In the genomic region with DNA sequence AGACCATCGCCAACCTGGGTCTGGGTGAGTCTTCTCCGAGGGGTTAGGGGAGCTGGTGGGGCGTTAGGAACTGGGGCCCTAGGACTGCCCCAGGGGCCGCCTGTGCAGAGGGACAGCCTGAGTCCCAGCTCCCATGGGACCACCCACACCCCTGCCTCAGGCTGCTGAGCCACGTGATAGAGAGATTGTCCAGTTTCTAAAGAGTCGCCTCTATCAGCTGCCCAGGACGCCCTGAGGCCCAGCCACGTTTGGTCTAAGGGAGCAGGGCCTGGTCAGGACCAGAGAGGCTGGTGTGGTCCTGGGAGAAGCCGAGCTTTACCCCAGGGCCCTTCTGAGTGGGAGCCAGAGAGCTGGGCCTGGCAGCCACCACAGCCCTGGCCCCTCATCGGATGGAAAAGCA, we compare ENCODE assay signal across 21 cellular contexts.
A peak's percentile ranks its signal among the peaks of the same experiment; 100 is the strongest.
DNase-seq lines count a peak whose midpoint lies in the region; FAIRE-seq and TF ChIP-seq lines count a peak whose summit lies in the region.
"Had no signal": no experiment of that assay in that cellular context is flagged by ENCODE, and none has a peak within 500 bp of the region (broad histone marks: within the 10 kb centered on the region; RNA-seq: fewer than 3 reads in every experiment).

No MANE protein-coding gene starts in this region.

- no peak for FAIRE-seq in H1 (lab: Jason Lieb, UNC)
- FAIRE-seq: A204.1, G401.6, GM12891, GM18507 had no signal

- H2BK120ac ChIP-seq in H1 (replicated peaks; ENCODE audit: low read depth, low read length): no peak overlapping the region
- no peak overlapping the region for H2BK120ac ChIP-seq in neuronal stem cell (ENCODE audit: low read depth, low read length)

- no peaks in the 10 kb centered on the region for H3K9me2 ChIP-seq in OCI-LY7 (ENCODE audit: insufficient read depth, low read length)

- H3K4me2 ChIP-seq in H1 (ENCODE audit: insufficient read depth in 1 of 2, low read depth in 2 of 2, low read length in 2 of 2) (no peak overlapping the region), neuronal stem cell (ENCODE audit: insufficient read depth, low read length, poor library complexity, severe bottlenecking) (no peak overlapping the region), OCI-LY7 (ENCODE audit: low read length) (no peak overlapping the region)
- H3K4me2 ChIP-seq: GM23338, KMS-11 had no signal

- no peak for TF ChIP-seq CTCF in GM13976 (IDR thresholded peaks at IDR 0.05; ENCODE audit: borderline replicate concordance, control extremely low read depth, extremely low read depth, insufficient read depth, missing control alignments)
- TF ChIP-seq CTCF in H1 (IDR thresholded peaks at IDR 0.05; ENCODE audit: control extremely low read depth in 1 of 3, insufficient read depth in 1 of 3, low read depth in 1 of 3, low read length in 3 of 3): no peak
- TF ChIP-seq CTCF in spleen (IDR thresholded peaks at IDR 0.05 in 8 of 11, conservative IDR thresholded peaks at IDR 0.05 in 3 of 11): no peak
- no peak for TF ChIP-seq CTCF in OCI-LY7 (conservative IDR thresholded peaks at IDR 0.05; ENCODE audit: low read length)

- no peak overlapping the region for H3K56ac ChIP-seq in H1 (replicated peaks; ENCODE audit: insufficient read length, low read depth, low read length)

- H3K23ac ChIP-seq in H1 (ENCODE audit: insufficient read length) (no peak overlapping the region), neuronal stem cell (ENCODE audit: low read depth, low read length, poor library complexity) (no peak overlapping the region)

- H3K23me2 ChIP-seq in H1 (ENCODE audit: low read depth, low read length): no peaks in the 10 kb centered on the region

- no peak overlapping the region for H4K5ac ChIP-seq in H1 (ENCODE audit: insufficient read length, low read depth, low read length)

- H2BK20ac ChIP-seq in H1 (ENCODE audit: low read length): no peak overlapping the region

- H2BK15ac ChIP-seq in H1 (ENCODE audit: low read length) (no peak overlapping the region), neuronal stem cell (ENCODE audit: low read length) (no peak overlapping the region)

- no TSS peak for BruUV-seq in OCI-LY7 (replicated peaks; lab: Mats Ljungman, UMichigan)

- no peak overlapping the region for H2BK12ac ChIP-seq in H1 (ENCODE audit: low read depth, low read length)
- no peak overlapping the region for H2BK12ac ChIP-seq in neuronal stem cell (ENCODE audit: low read length)

- no peak for TF ChIP-seq EP300 in H1 (IDR thresholded peaks at IDR 0.05; ENCODE audit: borderline replicate concordance in 1 of 2, low read depth in 2 of 2, low read length in 2 of 2)

- H3K79me1 ChIP-seq in H1 (ENCODE audit: low read depth, low read length): no peaks in the 10 kb centered on the region
- peaks cover 2% of the 10 kb centered on the region for H3K79me1 ChIP-seq in neuronal stem cell (ENCODE audit: low read depth, low read length)

- peak; percentile 18 for DNase-seq in GM13976 (ENCODE audit: low spot score)
- DNase-seq in H1 (ENCODE audit: low read depth in 1 of 2, low spot score in 2 of 2): no peak
- no peak for DNase-seq in neuronal stem cell (ENCODE audit: low spot score)
- peak; percentile 65 for DNase-seq in spleen
- no peak for DNase-seq in activated CD4-positive, alpha-beta T cell treated with anti-CD3 and anti-CD28 coated beads for 48 hours
- no peak for DNase-seq in OCI-LY7 (ENCODE audit: low spot score)
- DNase-seq in NK-92 (lab: John Stamatoyannopoulos, UW; ENCODE audit: unreplicated experiment): no peak
- DNase-seq in NCI-H2107 treated with DMSO at 0.1 percent for 48 hours (lab: John Stamatoyannopoulos, UW; ENCODE audit: unreplicated experiment): no peak
- DNase-seq: ACHN; BE2C; Calu3; CD8-positive, alpha-beta T cell; DMS 273 treated with DMSO at 0.1 percent for 48 hours; H9 had no signal

- H3K4me1 ChIP-seq in H1 (replicated peaks in 1 of 4; ENCODE audit: control insufficient read depth in 3 of 4, insufficient read depth in 4 of 4, low read length in 3 of 4): peaks cover 0 to 2% (median under 1%) of the 10 kb centered on the region in 4 experiments; a peak in 1 of 7 replicates
- peaks cover 6 to 7% of the 10 kb centered on the region in 2 donors for H3K4me1 ChIP-seq in neuronal stem cell (ENCODE audit: control insufficient read depth in 2 of 2, insufficient read depth in 1 of 2, low read depth in 1 of 2, low read length in 2 of 2)
- peaks cover 0 to 52% (median 18%) of the 10 kb centered on the region in 6 donors for H3K4me1 ChIP-seq in spleen
- H3K4me1 ChIP-seq in OCI-LY7 (ENCODE audit: insufficient read depth, low read length, poor library complexity, severe bottlenecking): no peaks in the 10 kb centered on the region
- H3K4me1 ChIP-seq: BE2C had no signal

- 80% methylated on average over 6 of the region's 10 CpGs; no CpG with 5 or more reads in 1 of the 2 experiments for whole genome bisulfite sequencing in H1 (ENCODE audit: extremely low coverage in 1 of 2, insufficient coverage in 1 of 2, insufficient read length in 1 of 2, insufficient replicate concordance in 2 of 2, low coverage in 1 of 2, low lambda C conversion rate in 2 of 2, missing lambda C conversion rate in 1 of 2), 2 experiments
- no CpG with 5 or more reads among the region's 10 CpGs for WGBS in neuronal stem cell (ENCODE audit: extremely low coverage in 2 of 2, insufficient read length in 2 of 2, insufficient replicate concordance in 1 of 2), 2 donors
- 85 to 98% (median 92%) methylated on average over 8 to 10 of the region's 10 CpGs for WGBS in spleen, 5 donors

- H4K8ac ChIP-seq in H1 (ENCODE audit: extremely low read depth, insufficient read depth, low read length) (peak overlapping the region; percentile 57), neuronal stem cell (ENCODE audit: low read depth, low read length) (no peak overlapping the region)

- CTCF ChIA-PET in H1 (lab: Charles Lee; ENCODE audit: partially characterized antibody): interaction anchor here (0.6 to 2.6 kb wide), 6 partner anchors 15 to 167 kb away, joined by 3 to 10 read pairs (median 3); no protein-coding TSS in a partner anchor
- CTCF ChIA-PET in OCI-LY7 (lab: Charles Lee; ENCODE audit: unreplicated experiment): no interaction called here

- TF ChIP-seq POLR2A in H1 (IDR thresholded peaks at IDR 0.05; ENCODE audit: control extremely low read depth in 1 of 2, low read depth in 2 of 2, low read length in 2 of 2): no peak
- no peak for TF ChIP-seq POLR2A in spleen (IDR thresholded peaks at IDR 0.05)

- H3K4ac ChIP-seq in H1 (replicated peaks; ENCODE audit: insufficient read length, low read depth, low read length) (no peak overlapping the region), neuronal stem cell (ENCODE audit: low read length) (no peak overlapping the region)

- H3K27me3 ChIP-seq in H1 (replicated peaks in 1 of 4; ENCODE audit: control insufficient read depth in 3 of 4, extremely low read depth in 1 of 4, insufficient read depth in 3 of 4, low read length in 3 of 4) (no peaks in the 10 kb centered on the region), neuronal stem cell (ENCODE audit: control insufficient read depth in 3 of 3, insufficient read depth in 3 of 3, low read depth in 1 of 3, low read length in 3 of 3) (no peaks in the 10 kb centered on the region), spleen (replicated peaks in 1 of 7) (no peaks in the 10 kb centered on the region)
- H3K27me3 ChIP-seq: BE2C had no signal

- H3K79me2 ChIP-seq in H1 (ENCODE audit: control insufficient read depth in 1 of 2, insufficient read depth in 2 of 2, low read length in 2 of 2) (no peaks in the 10 kb centered on the region), OCI-LY7 (ENCODE audit: insufficient read depth, low read depth, low read length) (no peaks in the 10 kb centered on the region)

- H3K4me3 ChIP-seq in H1 (ENCODE audit: extremely low read depth in 1 of 4, insufficient read depth in 2 of 4, low read depth in 3 of 4, low read length in 4 of 4) (no peak overlapping the region), neuronal stem cell (ENCODE audit: low read length in 2 of 2) (no peak overlapping the region), spleen (no peak overlapping the region), OCI-LY7 (ENCODE audit: low read depth, low read length, poor library complexity, severe bottlenecking) (no peak overlapping the region)
- H3K4me3 ChIP-seq: GM23338 had no signal

- H3K18ac ChIP-seq in H1 (ENCODE audit: extremely low read depth, low read length): no peak overlapping the region
- H3K18ac ChIP-seq in neuronal stem cell (ENCODE audit: low read length): peak overlapping the region; percentile 24

- H2AK5ac ChIP-seq in H1 (ENCODE audit: low read depth, low read length) (no peak overlapping the region), neuronal stem cell (ENCODE audit: low read depth, low read length) (no peak overlapping the region)

- in situ Hi-C loops in GM13976 (cut with MboI; ENCODE audit: low sequenced_read_pairs, unreplicated experiment): no loop called here

- H3K9me3 ChIP-seq in H1 (ENCODE audit: insufficient read depth in 2 of 2, low read depth in 1 of 2, low read length in 1 of 2): peaks cover 0 to 5% of the 10 kb centered on the region in 2 experiments; a peak in 1 of 4 replicates
- H3K9me3 ChIP-seq in neuronal stem cell (replicated peaks in 1 of 2; ENCODE audit: control insufficient read depth in 2 of 2, insufficient read depth in 1 of 2, low read depth in 1 of 2, low read length in 2 of 2): peaks cover 0 to 12% of the 10 kb centered on the region in 2 donors
- H3K9me3 ChIP-seq in spleen: peaks cover 0 to 10% (median 7%) of the 10 kb centered on the region in 8 donors
- no peaks in the 10 kb centered on the region for H3K9me3 ChIP-seq in OCI-LY7 (ENCODE audit: low read length)
- H3K9me3 ChIP-seq: BE2C had no signal

- H3K14ac ChIP-seq in H1 (ENCODE audit: insufficient read length): no peak overlapping the region
- peak overlapping the region; percentile 40 for H3K14ac ChIP-seq in neuronal stem cell (ENCODE audit: low read length)

- no peak for TF ChIP-seq RAD21 in H1 (IDR thresholded peaks at IDR 0.05 in 1 of 2, conservative IDR thresholded peaks at IDR 0.05 in 1 of 2; ENCODE audit: low read depth in 2 of 2, low read length in 2 of 2)

- H3K36me3 ChIP-seq in H1 (ENCODE audit: control insufficient read depth in 2 of 4, insufficient read depth in 4 of 4, low read length in 3 of 4): no peaks in the 10 kb centered on the region
- H3K36me3 ChIP-seq in neuronal stem cell (replicated peaks in 1 of 2; ENCODE audit: control insufficient read depth in 2 of 2, insufficient read depth in 2 of 2, low read length in 2 of 2): no peaks in the 10 kb centered on the region
- H3K36me3 ChIP-seq in spleen: peaks cover 0 to 76% (median 18%) of the 10 kb centered on the region in 6 donors
- no peaks in the 10 kb centered on the region for H3K36me3 ChIP-seq in OCI-LY7 (ENCODE audit: insufficient read depth, low read length)
- H3K36me3 ChIP-seq: BE2C had no signal

- H2BK5ac ChIP-seq in H1 (ENCODE audit: low read depth, low read length): no peak overlapping the region
- H2BK5ac ChIP-seq in neuronal stem cell (ENCODE audit: low read length): no peak overlapping the region

- H3K9ac ChIP-seq in H1 (replicated peaks in 1 of 4; ENCODE audit: extremely low read depth in 1 of 4, low read depth in 3 of 4, low read length in 3 of 4) (no peak overlapping the region), neuronal stem cell (ENCODE audit: low read depth, low read length, poor library complexity) (no peak overlapping the region)
- H3K9ac ChIP-seq: KMS-11 had no signal

- no peak overlapping the region for H2AFZ ChIP-seq in H1 (ENCODE audit: low read length)
- no peak overlapping the region for H2AFZ ChIP-seq in neuronal stem cell (ENCODE audit: low read length)
- no peak overlapping the region for H2AFZ ChIP-seq in OCI-LY7 (ENCODE audit: low read length)
- H2AFZ ChIP-seq: GM23338 had no signal

- H4K20me1 ChIP-seq in H1 (replicated peaks in 1 of 2; ENCODE audit: control insufficient read depth in 1 of 2, insufficient read depth in 2 of 2, low read length in 2 of 2) (no peaks in the 10 kb centered on the region), OCI-LY7 (ENCODE audit: insufficient read depth, low read length) (no peaks in the 10 kb centered on the region)

- intact Hi-C loops in spleen (cut with DNase I; ENCODE audit: low total_unique reads) (no loop called here), OCI-LY7 (cut with micrococcal nuclease; ENCODE audit: unreplicated experiment) (no loop called here)

- POLR2A ChIA-PET in H1 (lab: Charles Lee; ENCODE audit: partially characterized antibody): no interaction called here
- POLR2A ChIA-PET in OCI-LY7 (lab: Charles Lee): no interaction called here

- H4K91ac ChIP-seq in H1 (replicated peaks; ENCODE audit: insufficient read length, low read length) (no peak overlapping the region), neuronal stem cell (ENCODE audit: low read depth, low read length, poor library complexity) (no peak overlapping the region)

- H3K27ac ChIP-seq in H1 (ENCODE audit: low read depth, low read length) (no peak overlapping the region), neuronal stem cell (replicated peaks; ENCODE audit: low read length) (no peak overlapping the region), spleen (peak overlapping the region in 1 of 8 donors; percentile 11), OCI-LY7 (ENCODE audit: low read depth, low read length, poor library complexity, severe bottlenecking) (no peak overlapping the region)
- H3K27ac ChIP-seq: C4-2B, KMS-11 had no signal

Comparison
In these comparisons a context has a peak if more than half of its experiments do, and no peak if none do; other contexts are left out.
1. DNase-seq: peak in GM13976 (single experiment) and spleen (single experiment); none in H1 (0 of 2), neuronal stem cell (single experiment), activated CD4-positive, alpha-beta T cell treated with anti-CD3 and anti-CD28 coated beads for 48 hours (single experiment), OCI-LY7 (single experiment), NK-92 (single experiment) and NCI-H2107 treated with DMSO at 0.1 percent for 48 hours (single experiment).